Comparison of ENCODE assay signal across 19 cellular contexts in genomic region chr2:35409762-35410161, GRCh38.
DNase-seq lines count a peak whose midpoint lies in the region; ATAC-seq, FAIRE-seq and TF ChIP-seq lines count a peak whose summit lies in the region.
"Had no signal": no experiment of that assay in that cellular context is flagged by ENCODE, and none has a peak within 500 bp of the region (broad histone marks: within the 10 kb centered on the region; RNA-seq: fewer than 3 reads in every experiment).

No MANE protein-coding gene starts in this region.

- H3K14ac ChIP-seq in H1 (ENCODE audit: insufficient read length): no peak overlapping the region

- no peaks in the 10 kb centered on the region for H3K9me3 ChIP-seq in H1 (ENCODE audit: insufficient read depth in 2 of 2, low read depth in 1 of 2, low read length in 1 of 2)
- H3K9me3 ChIP-seq: A549; BLaER1 treated with 17β-estradiol and CSF1 and Interleukin-3, amounts not matched to agents 10 nM and 100 nM; Caco-2 had no signal

- H3K23me2 ChIP-seq in H1 (ENCODE audit: low read depth, low read length): no peaks in the 10 kb centered on the region

- H2BK12ac ChIP-seq in H1 (ENCODE audit: low read depth, low read length): no peak overlapping the region

- TF ChIP-seq RAD21 in H1 (IDR thresholded peaks at IDR 0.05 in 1 of 2, conservative IDR thresholded peaks at IDR 0.05 in 1 of 2; ENCODE audit: low read depth in 2 of 2, low read length in 2 of 2): no peak

- WGBS in H1 (ENCODE audit: extremely low coverage in 1 of 2, insufficient coverage in 1 of 2, insufficient read length in 1 of 2, insufficient replicate concordance in 2 of 2, low coverage in 1 of 2, low lambda C conversion rate in 2 of 2, missing lambda C conversion rate in 1 of 2), 2 experiments: 92% methylated on average over 2 of the region's 2 CpGs; no CpG with 5 or more reads in 1 of the 2 experiments
- WGBS in mesendoderm (ENCODE audit: extremely low coverage, insufficient coverage, low lambda C conversion rate): no CpG with 5 or more reads among the region's 2 CpGs

- H3K27me3 Mint-ChIP-seq in GM23338 (ENCODE audit: insufficient read depth, low read depth, poor library complexity): peaks cover 1% of the 10 kb centered on the region
- H3K27me3 Mint-ChIP-seq: B cell; CD4-positive, alpha-beta T cell had no signal

- FAIRE-seq in H1 (lab: Jason Lieb, UNC): no peak
- FAIRE-seq: A549, GM18507 had no signal

- no peaks in the 10 kb centered on the region for H3K36me3 Mint-ChIP-seq in GM23338 (ENCODE audit: low read depth)
- H3K36me3 Mint-ChIP-seq: CD8-positive, alpha-beta T cell had no signal

- H3K79me1 ChIP-seq in H1 (ENCODE audit: low read depth, low read length) (no peaks in the 10 kb centered on the region), mesendoderm (ENCODE audit: low read length) (no peaks in the 10 kb centered on the region)

- no peak overlapping the region for H3K23ac ChIP-seq in H1 (ENCODE audit: insufficient read length)
- no peak overlapping the region for H3K23ac ChIP-seq in mesendoderm (ENCODE audit: low read length)

- CTCF ChIA-PET in H1 (lab: Charles Lee; ENCODE audit: partially characterized antibody): interaction anchor here (1.0 to 2.5 kb wide), 12 partner anchors 8 to 1313 kb away, joined by 3 to 14 read pairs (median 4); no protein-coding TSS in a partner anchor

- H3K4ac ChIP-seq in H1 (replicated peaks; ENCODE audit: insufficient read length, low read depth, low read length): no peak overlapping the region
- H3K4ac ChIP-seq in mesendoderm (ENCODE audit: low read depth, low read length): peak overlapping the region; percentile 16

- H3K9ac ChIP-seq in H1 (replicated peaks in 1 of 4; ENCODE audit: extremely low read depth in 1 of 4, low read depth in 3 of 4, low read length in 3 of 4): no peak overlapping the region
- no peak overlapping the region for H3K9ac ChIP-seq in mesendoderm (ENCODE audit: low read length)
- H3K9ac ChIP-seq: BLaER1 treated with 17β-estradiol and CSF1 and Interleukin-3, amounts not matched to agents 10 nM and 100 nM had no signal

- 0 out of 2 replicates have a peak, but pooled peaks cover 5% of the 10 kb centered on the region for H3K9me2 ChIP-seq in GM23338 (ENCODE audit: insufficient read depth)

- no peaks in the 10 kb centered on the region for H3K27me3 ChIP-seq in GM23338 (ENCODE audit: insufficient read depth)
- no peaks in the 10 kb centered on the region for H3K27me3 ChIP-seq in H1 (replicated peaks in 1 of 4; ENCODE audit: control insufficient read depth in 3 of 4, extremely low read depth in 1 of 4, insufficient read depth in 3 of 4, low read length in 3 of 4)
- H3K27me3 ChIP-seq in mesendoderm (ENCODE audit: insufficient read depth, low read length, poor library complexity): no peaks in the 10 kb centered on the region
- H3K27me3 ChIP-seq: BLaER1 treated with 17β-estradiol and CSF1 and Interleukin-3, amounts not matched to agents 10 nM and 100 nM had no signal

- TF ChIP-seq CTCF in GM23338 (conservative IDR thresholded peaks at IDR 0.05; ENCODE audit: low read depth in 2 of 2): no peak
- no peak for TF ChIP-seq CTCF in H1 (IDR thresholded peaks at IDR 0.05; ENCODE audit: control extremely low read depth in 1 of 3, insufficient read depth in 1 of 3, low read depth in 1 of 3, low read length in 3 of 3)

- H3K9me3 Mint-ChIP-seq in GM23338: peaks cover 5% of the 10 kb centered on the region; the same call in 2 of the 3 replicates
- H3K9me3 Mint-ChIP-seq: CD4-positive, alpha-beta T cell; CD8-positive, alpha-beta T cell had no signal

- H3K56ac ChIP-seq in H1 (replicated peaks; ENCODE audit: insufficient read length, low read depth, low read length) (no peak overlapping the region), mesendoderm (ENCODE audit: low read length) (no peak overlapping the region)

- H4K8ac ChIP-seq in H1 (ENCODE audit: extremely low read depth, insufficient read depth, low read length) (no peak overlapping the region), mesendoderm (ENCODE audit: low read depth, low read length) (no peak overlapping the region)

- POLR2A ChIA-PET in H1 (lab: Charles Lee; ENCODE audit: partially characterized antibody): no interaction called here

- H4K20me1 ChIP-seq in GM23338 (replicated peaks; ENCODE audit: insufficient read depth) (no peaks in the 10 kb centered on the region), H1 (replicated peaks in 1 of 2; ENCODE audit: control insufficient read depth in 1 of 2, insufficient read depth in 2 of 2, low read length in 2 of 2) (no peaks in the 10 kb centered on the region)
- H4K20me1 ChIP-seq: BLaER1 treated with 17β-estradiol and CSF1 and Interleukin-3, amounts not matched to agents 10 nM and 100 nM had no signal

- peak overlapping the region; percentile 53; the same call in 1 of the 2 replicates for H2AFZ ChIP-seq in GM23338
- 0 out of 2 replicates have a peak overlapping the region, but pooled peaks have one; percentile 43 for H2AFZ ChIP-seq in H1 (ENCODE audit: low read length)

- ATAC-seq in GM18511 (IDR thresholded peaks at IDR 0.05; ENCODE audit: unreplicated experiment): peak; percentile 21
- no peak for ATAC-seq in GM23338
- no peak for ATAC-seq in HG03175 (IDR thresholded peaks at IDR 0.05; ENCODE audit: unreplicated experiment)
- no peak for ATAC-seq in HG02571 (IDR thresholded peaks at IDR 0.05; ENCODE audit: unreplicated experiment)
- ATAC-seq: CD8-positive, alpha-beta T cell had no signal

- H2BK120ac ChIP-seq in H1 (replicated peaks; ENCODE audit: low read depth, low read length) (no peak overlapping the region), mesendoderm (ENCODE audit: low read depth, low read length) (no peak overlapping the region)

- no peaks in the 10 kb centered on the region for H3K36me3 ChIP-seq in GM23338 (ENCODE audit: insufficient read depth)
- H3K36me3 ChIP-seq in H1 (ENCODE audit: control insufficient read depth in 2 of 4, insufficient read depth in 4 of 4, low read length in 3 of 4): no peaks in the 10 kb centered on the region
- H3K36me3 ChIP-seq in mesendoderm (ENCODE audit: control insufficient read depth, insufficient read depth, low read length): no peaks in the 10 kb centered on the region
- H3K36me3 ChIP-seq: BLaER1 treated with 17β-estradiol and CSF1 and Interleukin-3, amounts not matched to agents 10 nM and 100 nM had no signal

- DNase-seq in GM23338 (ENCODE audit: low spot score) (no peak), H1 (ENCODE audit: low read depth in 1 of 2, low spot score in 2 of 2) (no peak), mesendoderm (peak; percentile 87), NCI-H510A (lab: John Stamatoyannopoulos, UW) (no peak), DMS153 treated with DMSO at 0.1 percent for 48 hours (lab: John Stamatoyannopoulos, UW; ENCODE audit: unreplicated experiment) (no peak)
- DNase-seq: DMS79 had no signal

- H4K91ac ChIP-seq in H1 (replicated peaks; ENCODE audit: insufficient read length, low read length): no peak overlapping the region

- no peaks in the 10 kb centered on the region for H3F3A ChIP-seq in GM23338 (replicated peaks; ENCODE audit: low read depth)

- H3K4me3 ChIP-seq in GM23338: no peak overlapping the region
- H3K4me3 ChIP-seq in H1 (ENCODE audit: extremely low read depth in 1 of 4, insufficient read depth in 2 of 4, low read depth in 3 of 4, low read length in 4 of 4): no peak overlapping the region
- H3K4me3 ChIP-seq in mesendoderm (ENCODE audit: low read length): no peak overlapping the region
- H3K4me3 ChIP-seq: A549; BLaER1 treated with 17β-estradiol and CSF1 and Interleukin-3, amounts not matched to agents 10 nM and 100 nM; GM12878 had no signal

- no peak overlapping the region for H2BK20ac ChIP-seq in H1 (ENCODE audit: low read length)

- no peak overlapping the region for H4K5ac ChIP-seq in H1 (ENCODE audit: insufficient read length, low read depth, low read length)
- no peak overlapping the region for H4K5ac ChIP-seq in mesendoderm (ENCODE audit: low read length)

- H2AK5ac ChIP-seq in H1 (ENCODE audit: low read depth, low read length): no peak overlapping the region
- peak overlapping the region; percentile 64 for H2AK5ac ChIP-seq in mesendoderm (ENCODE audit: low read length)

- H2BK5ac ChIP-seq in H1 (ENCODE audit: low read depth, low read length) (no peak overlapping the region), mesendoderm (ENCODE audit: low read length) (peak overlapping the region; percentile 17)

- no peak for TF ChIP-seq EP300 in H1 (IDR thresholded peaks at IDR 0.05; ENCODE audit: borderline replicate concordance in 1 of 2, low read depth in 2 of 2, low read length in 2 of 2)

- H3K4me2 ChIP-seq in GM23338 (no peak overlapping the region), H1 (ENCODE audit: insufficient read depth in 1 of 2, low read depth in 2 of 2, low read length in 2 of 2) (no peak overlapping the region), mesendoderm (ENCODE audit: low read length) (no peak overlapping the region)
- H3K4me2 ChIP-seq: A549; BLaER1 treated with 17β-estradiol and CSF1 and Interleukin-3, amounts not matched to agents 10 nM and 100 nM had no signal

- H3K27ac Mint-ChIP-seq in GM23338: no peak overlapping the region
- H3K27ac Mint-ChIP-seq: B cell; CD4-positive, alpha-beta T cell; CD8-positive, alpha-beta T cell had no signal

- H3K4me1 ChIP-seq in GM23338 (ENCODE audit: insufficient read depth): no peaks in the 10 kb centered on the region
- H3K4me1 ChIP-seq in H1 (replicated peaks in 1 of 4; ENCODE audit: control insufficient read depth in 3 of 4, insufficient read depth in 4 of 4, low read length in 3 of 4): no peaks in the 10 kb centered on the region
- H3K4me1 ChIP-seq in mesendoderm (ENCODE audit: control insufficient read depth, low read depth, low read length): peaks cover 3% of the 10 kb centered on the region
- H3K4me1 ChIP-seq: A549; BLaER1 treated with 17β-estradiol and CSF1 and Interleukin-3, amounts not matched to agents 10 nM and 100 nM; Caco-2 had no signal

- H3K18ac ChIP-seq in H1 (ENCODE audit: extremely low read depth, low read length) (no peak overlapping the region), mesendoderm (ENCODE audit: low read length) (peak overlapping the region; percentile 51)

- TF ChIP-seq POLR2A in H1 (IDR thresholded peaks at IDR 0.05; ENCODE audit: control extremely low read depth in 1 of 2, low read depth in 2 of 2, low read length in 2 of 2): no peak

- H2BK15ac ChIP-seq in H1 (ENCODE audit: low read length) (peak overlapping the region; percentile 11; the same call in 1 of the 2 replicates), mesendoderm (replicated peaks; ENCODE audit: low read depth) (no peak overlapping the region)

- peaks cover 3% of the 10 kb centered on the region; the same call in 2 of the 3 replicates for H3K4me1 Mint-ChIP-seq in GM23338
- H3K4me1 Mint-ChIP-seq: B cell had no signal

- no peaks in the 10 kb centered on the region for H3K79me2 ChIP-seq in GM23338 (replicated peaks; ENCODE audit: insufficient read depth)
- H3K79me2 ChIP-seq in H1 (ENCODE audit: control insufficient read depth in 1 of 2, insufficient read depth in 2 of 2, low read length in 2 of 2): no peaks in the 10 kb centered on the region
- H3K79me2 ChIP-seq in mesendoderm (ENCODE audit: control insufficient read depth, insufficient read depth, low read length): no peaks in the 10 kb centered on the region

- H3K4me3 Mint-ChIP-seq in GM23338: no peak overlapping the region
- H3K4me3 Mint-ChIP-seq: B cell; CD4-positive, alpha-beta T cell; CD8-positive, alpha-beta T cell had no signal

- H3K27ac ChIP-seq in GM23338 (ENCODE audit: low read depth): no peak overlapping the region
- no peak overlapping the region for H3K27ac ChIP-seq in H1 (ENCODE audit: low read depth, low read length)
- no peak overlapping the region for H3K27ac ChIP-seq in mesendoderm (ENCODE audit: low read depth, low read length)
- H3K27ac ChIP-seq: 22Rv1; A549; BLaER1 treated with 17β-estradiol and CSF1 and Interleukin-3, amounts not matched to agents 10 nM and 100 nM; C4-2B had no signal
